Comparison of ENCODE assay signal across 8 cellular contexts in genomic region chr3:157089455-157090221, GRCh38.
DNase-seq lines count a peak whose midpoint lies in the region; ATAC-seq and TF ChIP-seq lines count a peak whose summit lies in the region.

No MANE protein-coding gene starts in this region.

- no peaks in the 10 kb centered on the region for H3K27me3 ChIP-seq in OCI-LY3 (ENCODE audit: low read depth, low read length)
- no peaks in the 10 kb centered on the region for H3K27me3 ChIP-seq in lower lobe of right lung (ENCODE audit: low read depth)
- H3K27me3 ChIP-seq in stomach smooth muscle (ENCODE audit: control insufficient read depth in 1 of 2, insufficient read depth in 2 of 2, low read length in 2 of 2), result no peaks in the 10 kb centered on the region

- H2AFZ ChIP-seq in OCI-LY3 (ENCODE audit: low read depth, low read length), result peak overlapping the region; percentile 89

- ATAC-seq in lower lobe of right lung, result peak; percentile 82 to 86

- H3K27ac Mint-ChIP-seq in MCF 10A (ENCODE audit: low read depth, unreplicated experiment), result peak overlapping the region; percentile 79

- no peaks in the 10 kb centered on the region for H3K27me3 Mint-ChIP-seq in MCF 10A (ENCODE audit: insufficient read depth, unreplicated experiment)

- H3K36me3 Mint-ChIP-seq in MCF 10A (ENCODE audit: insufficient read depth, unreplicated experiment), result peaks cover 6% of the 10 kb centered on the region

- no peaks in the 10 kb centered on the region for H4K20me1 ChIP-seq in OCI-LY3 (ENCODE audit: insufficient read depth, low read length)

- H3K4me1 ChIP-seq in OCI-LY3 (ENCODE audit: low read length), result peaks cover 70% of the 10 kb centered on the region
- peaks cover 46% of the 10 kb centered on the region for H3K4me1 ChIP-seq in lower lobe of right lung
- peaks cover 49% of the 10 kb centered on the region for H3K4me1 ChIP-seq in stomach smooth muscle (ENCODE audit: control insufficient read depth, insufficient read depth, low read length)

- peaks cover 28% of the 10 kb centered on the region for H3K4me1 Mint-ChIP-seq in MCF 10A (ENCODE audit: insufficient read depth, unreplicated experiment)

- peak overlapping the region; percentile 77 for H3K4me3 Mint-ChIP-seq in MCF 10A (ENCODE audit: unreplicated experiment)

- H3K36me3 ChIP-seq in OCI-LY3 (replicated peaks; ENCODE audit: low read depth, low read length) (no peaks in the 10 kb centered on the region), lower lobe of right lung (no peaks in the 10 kb centered on the region), stomach smooth muscle (ENCODE audit: control insufficient read depth in 2 of 2, insufficient read depth in 2 of 2, low read length in 2 of 2) (no peaks in the 10 kb centered on the region)

- peak overlapping the region; percentile 91 for H3K27ac ChIP-seq in OCI-LY3 (ENCODE audit: low read length)
- peak overlapping the region; percentile 100 for H3K27ac ChIP-seq in lower lobe of right lung
- H3K27ac ChIP-seq in stomach smooth muscle (ENCODE audit: low read length), result peak overlapping the region; percentile 99

- intact Hi-C loops in MCF 10A (cut with micrococcal nuclease) (loop anchor here (2.0 to 10.0 kb wide), 3 partner anchors 39 to 305 kb away; no protein-coding TSS in a partner anchor), lower lobe of right lung (cut with DNase I) (loop anchor here (10.0 kb wide), 1 partner anchor 45 kb away; no protein-coding TSS in a partner anchor)

- H3K9ac ChIP-seq in OCI-LY3 (ENCODE audit: low read length), result peak overlapping the region; percentile 77
- H3K9ac ChIP-seq in stomach smooth muscle (ENCODE audit: low read length in 2 of 2), result peak overlapping the region; percentile 82 to 89

- CTCF ChIA-PET in MCF 10A (lab: Yijun Ruan, JAX), result interaction anchor here (0.6 to 13.3 kb wide), 12 partner anchors 9 to 1079 kb away, joined by 3 to 260 read pairs (median 4); partner anchors contain the start of gene TIPARP

- peak overlapping the region; percentile 99 for H3K4me2 ChIP-seq in OCI-LY3 (ENCODE audit: low read length)

- H3K79me2 ChIP-seq in OCI-LY3 (ENCODE audit: low read length), result no peaks in the 10 kb centered on the region

- TF ChIP-seq CTCF in OCI-LY3 (IDR thresholded peaks at IDR 0.05; ENCODE audit: low read depth, low read length) (no peak), MCF 10A (IDR thresholded peaks at IDR 0.05; ENCODE audit: unreplicated experiment) (no peak), lower lobe of right lung (IDR thresholded peaks at IDR 0.05) (no peak)

- no peaks in the 10 kb centered on the region for H3K9me3 ChIP-seq in OCI-LY3 (ENCODE audit: insufficient read depth, low read length)
- no peaks in the 10 kb centered on the region for H3K9me3 ChIP-seq in lower lobe of right lung
- H3K9me3 ChIP-seq in stomach smooth muscle (ENCODE audit: control insufficient read depth in 2 of 2, low read length in 2 of 2), result no peaks in the 10 kb centered on the region

- peak overlapping the region; percentile 77 for H3K4me3 ChIP-seq in OCI-LY3 (ENCODE audit: low read length)
- peak overlapping the region; percentile 73 for H3K4me3 ChIP-seq in lower lobe of right lung
- H3K4me3 ChIP-seq in stomach smooth muscle (ENCODE audit: low read length in 2 of 2), result peak overlapping the region; percentile 50 to 82

- H3K9me3 Mint-ChIP-seq in MCF 10A (ENCODE audit: unreplicated experiment), result no peaks in the 10 kb centered on the region

- BruUV-seq in MCF 10A (replicated peaks; lab: Mats Ljungman, UMichigan), result no TSS peak

- DNase-seq in ELF-1 (ENCODE audit: low read depth, low spot score) (peak; percentile 28), HCEC 1CT (peak; percentile 23), MCF 10A (ENCODE audit: unreplicated experiment) (no peak), lower lobe of right lung (peak; percentile 52), iPS-NIHi11 (ENCODE audit: low spot score) (no peak), cerebellar cortex (ENCODE audit: low spot score) (no peak)

- POLR2A ChIA-PET in MCF 10A (lab: Yijun Ruan, JAX), result interaction anchor here (0.6 to 11.7 kb wide), 32 partner anchors 9 to 1855 kb away, joined by 3 to 331 read pairs (median 4); partner anchors contain the start of genes CCNL1, SSR3 and TIPARP

Comparison
In these comparisons a context has a peak if more than half of its experiments do, and no peak if none do; other contexts are left out.
1. DNase-seq: peak in ELF-1 (single experiment), HCEC 1CT (single experiment) and lower lobe of right lung (single experiment); none in MCF 10A (single experiment), iPS-NIHi11 (single experiment) and cerebellar cortex (single experiment).
2. Peak in every context shown above with its lines, with median percentiles within 50 percentile points of each other: H3K27ac ChIP-seq and H3K4me3 ChIP-seq.